In genomic region chr11:104650234-104650633, GRCh38 we compare ENCODE assay signal across 1 cellular context.
TF ChIP-seq lines count a peak whose summit lies in the region.

No MANE protein-coding gene starts in this region.

TF ChIP-seq in GM23338, 12 proteins besides CTCF, POLR2A, EP300 and RAD21 (continued from another document):
- TF ChIP-seq ZNF462 (CRISPR knock-in tag; IDR thresholded peaks at IDR 0.05): no peak
- TF ChIP-seq, protein P1, sequence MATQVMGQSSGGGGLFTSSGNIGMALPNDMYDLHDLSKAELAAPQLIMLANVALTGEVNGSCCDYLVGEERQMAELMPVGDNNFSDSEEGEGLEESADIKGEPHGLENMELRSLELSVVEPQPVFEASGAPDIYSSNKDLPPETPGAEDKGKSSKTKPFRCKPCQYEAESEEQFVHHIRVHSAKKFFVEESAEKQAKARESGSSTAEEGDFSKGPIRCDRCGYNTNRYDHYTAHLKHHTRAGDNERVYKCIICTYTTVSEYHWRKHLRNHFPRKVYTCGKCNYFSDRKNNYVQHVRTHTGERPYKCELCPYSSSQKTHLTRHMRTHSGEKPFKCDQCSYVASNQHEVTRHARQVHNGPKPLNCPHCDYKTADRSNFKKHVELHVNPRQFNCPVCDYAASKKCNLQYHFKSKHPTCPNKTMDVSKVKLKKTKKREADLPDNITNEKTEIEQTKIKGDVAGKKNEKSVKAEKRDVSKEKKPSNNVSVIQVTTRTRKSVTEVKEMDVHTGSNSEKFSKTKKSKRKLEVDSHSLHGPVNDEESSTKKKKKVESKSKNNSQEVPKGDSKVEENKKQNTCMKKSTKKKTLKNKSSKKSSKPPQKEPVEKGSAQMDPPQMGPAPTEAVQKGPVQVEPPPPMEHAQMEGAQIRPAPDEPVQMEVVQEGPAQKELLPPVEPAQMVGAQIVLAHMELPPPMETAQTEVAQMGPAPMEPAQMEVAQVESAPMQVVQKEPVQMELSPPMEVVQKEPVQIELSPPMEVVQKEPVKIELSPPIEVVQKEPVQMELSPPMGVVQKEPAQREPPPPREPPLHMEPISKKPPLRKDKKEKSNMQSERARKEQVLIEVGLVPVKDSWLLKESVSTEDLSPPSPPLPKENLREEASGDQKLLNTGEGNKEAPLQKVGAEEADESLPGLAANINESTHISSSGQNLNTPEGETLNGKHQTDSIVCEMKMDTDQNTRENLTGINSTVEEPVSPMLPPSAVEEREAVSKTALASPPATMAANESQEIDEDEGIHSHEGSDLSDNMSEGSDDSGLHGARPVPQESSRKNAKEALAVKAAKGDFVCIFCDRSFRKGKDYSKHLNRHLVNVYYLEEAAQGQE (IDR thresholded peaks at IDR 0.05; ENCODE audit: unreplicated experiment): no peak
- no peak for TF ChIP-seq STAT1 (IDR thresholded peaks at IDR 0.05; ENCODE audit: unreplicated experiment)
- no peak for TF ChIP-seq EZH2 (IDR thresholded peaks at IDR 0.05; ENCODE audit: low read depth, unreplicated experiment)
- no peak for TF ChIP-seq NANOG (IDR thresholded peaks at IDR 0.05; ENCODE audit: borderline replicate concordance)
- no peak for TF ChIP-seq ZNF331 (CRISPR knock-in tag; IDR thresholded peaks at IDR 0.05; ENCODE audit: low read depth)
- no peak for TF ChIP-seq POLR2AphosphoS5 (IDR thresholded peaks at IDR 0.05; ENCODE audit: low read depth)
- no peak for TF ChIP-seq JUNB (IDR thresholded peaks at IDR 0.05; ENCODE audit: unreplicated experiment)
- no peak for TF ChIP-seq ETS1 (IDR thresholded peaks at IDR 0.05)
- TF ChIP-seq ZNF114 (CRISPR knock-in tag; IDR thresholded peaks at IDR 0.05): no peak
- TF ChIP-seq EZH2phosphoT487 (IDR thresholded peaks at IDR 0.05; ENCODE audit: unreplicated experiment): no peak
